ENCODE assay signal across 1 cellular context in the genomic region with DNA sequence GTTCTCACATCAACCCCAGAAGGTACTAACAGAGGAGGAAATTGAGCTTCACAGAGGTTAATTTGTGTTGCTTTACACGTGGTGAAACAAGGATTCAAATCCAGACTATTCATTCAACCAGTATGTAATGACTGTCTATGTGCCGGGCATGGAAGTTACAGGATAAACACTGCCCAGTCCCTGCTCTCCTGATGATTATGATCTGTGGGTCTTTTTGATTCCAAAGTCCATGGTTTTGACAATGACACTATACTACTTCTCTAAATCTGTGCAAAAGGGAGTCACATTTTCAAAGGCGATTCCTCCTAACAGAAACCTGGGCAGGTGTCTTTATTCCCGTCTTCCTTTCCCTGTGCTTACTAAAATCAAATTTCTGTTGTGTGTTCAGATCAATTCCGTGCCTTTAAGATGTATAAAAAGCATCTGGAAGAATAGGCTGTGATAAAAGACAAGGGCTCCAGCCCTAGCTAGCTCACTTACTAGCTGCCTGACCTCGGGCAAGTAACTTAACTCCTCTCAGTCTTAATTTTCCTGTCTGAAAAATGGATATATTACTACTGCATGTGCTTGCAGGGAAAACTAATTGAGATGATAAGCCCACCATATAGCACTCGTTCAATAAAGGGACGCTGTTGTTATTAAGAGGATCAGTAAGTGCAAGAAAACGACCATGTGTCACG.
TF ChIP-seq lines count a peak whose summit lies in the region.

No MANE protein-coding gene starts in this region.

TF ChIP-seq in H1, 55 proteins besides CTCF, POLR2A, EP300 and RAD21 (continued from another document):
- no peak for TF ChIP-seq RXRA (IDR thresholded peaks at IDR 0.05; ENCODE audit: insufficient read depth, low read depth, low read length)
- TF ChIP-seq YY1 (IDR thresholded peaks at IDR 0.05; ENCODE audit: low read depth, low read length), result no peak
- TF ChIP-seq SUZ12 (IDR thresholded peaks at IDR 0.05; ENCODE audit: low read length), result no peak
- no peak for TF ChIP-seq RFX5 (IDR thresholded peaks at IDR 0.05; ENCODE audit: borderline replicate concordance, low read depth, low read length)
- TF ChIP-seq SP2 (IDR thresholded peaks at IDR 0.05; ENCODE audit: low read length), result no peak
- no peak for TF ChIP-seq NRF1 (IDR thresholded peaks at IDR 0.05; ENCODE audit: low read depth, low read length)
- no peak for TF ChIP-seq KDM5A (IDR thresholded peaks at IDR 0.05; ENCODE audit: low read length)
- TF ChIP-seq POLR2AphosphoS5 (IDR thresholded peaks at IDR 0.05; ENCODE audit: low read depth, low read length), result no peak
- no peak for TF ChIP-seq MAX (IDR thresholded peaks at IDR 0.05)
- TF ChIP-seq HDAC2 (IDR thresholded peaks at IDR 0.05; ENCODE audit: borderline replicate concordance in 1 of 2, low read depth in 2 of 2, low read length in 2 of 2), result no peak
- no peak for TF ChIP-seq SP4 (IDR thresholded peaks at IDR 0.05; ENCODE audit: low read length)
